12 cellular contexts compared by ENCODE assay signal in the genomic region with DNA sequence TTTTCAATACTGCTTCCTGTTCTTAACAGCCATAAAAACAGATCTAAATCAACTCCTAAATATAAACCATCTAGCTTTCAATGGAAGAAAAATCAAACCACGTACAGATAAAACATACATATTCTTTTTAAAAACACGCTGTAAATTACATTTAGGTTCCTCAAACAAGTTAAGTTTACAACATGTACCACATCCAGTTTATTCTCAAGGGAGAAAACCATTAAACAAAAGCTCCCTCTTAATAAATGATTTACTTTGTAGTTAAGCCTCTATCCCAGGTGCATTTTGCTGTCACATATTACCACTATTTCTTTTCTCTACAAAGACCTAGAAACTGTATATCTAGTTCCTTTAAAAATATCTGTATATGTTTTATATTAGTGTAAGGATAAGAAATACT. TPM values are rescaled to one million over a fixed set of nuclear protein-coding genes. Genes with fewer than 3 reads are reported as not detected.
DNase-seq lines count a peak whose midpoint lies in the region; ATAC-seq, FAIRE-seq and TF ChIP-seq lines count a peak whose summit lies in the region.
"Had no signal": no experiment of that assay in that cellular context is flagged by ENCODE, and none has a peak within 500 bp of the region (broad histone marks: within the 10 kb centered on the region; RNA-seq: fewer than 3 reads in every experiment).

No MANE protein-coding gene starts in this region.

- H3K4me3 Mint-ChIP-seq in GM23338, result no peak overlapping the region

- peak; percentile 17 for FAIRE-seq in pancreas (lab: Jason Lieb, UNC)

- intact Hi-C loops in pancreas (cut with DNase I), result no loop called here
- intact Hi-C loops in prostate gland (cut with DNase I), result no loop called here

- WGBS in pancreas, 2 donors, result 3 to 4% methylated on average over 2 of the region's 2 CpGs
- WGBS in prostate gland, result 12% methylated on average over 2 of the region's 2 CpGs

- no peak overlapping the region for H2AFZ ChIP-seq in GM23338

- H3K4me3 ChIP-seq in DOHH2 (ENCODE audit: low read length) (peak overlapping the region; percentile 91), endocrine pancreas (ENCODE audit: control insufficient read depth, insufficient read depth, low read length) (peak overlapping the region; percentile 44), pancreas (peak overlapping the region in 1 of 4 donors; percentile 6), GM23338 (no peak overlapping the region), prostate gland (no peak overlapping the region)

- no peaks in the 10 kb centered on the region for H3K9me3 ChIP-seq in DOHH2 (ENCODE audit: control insufficient read depth, insufficient read depth, low read length)
- no peaks in the 10 kb centered on the region for H3K9me3 ChIP-seq in endocrine pancreas (ENCODE audit: control insufficient read depth, low read length)
- no peaks in the 10 kb centered on the region for H3K9me3 ChIP-seq in pancreas
- no peaks in the 10 kb centered on the region for H3K9me3 ChIP-seq in prostate gland

- H3K4me1 ChIP-seq in DOHH2 (ENCODE audit: control insufficient read depth, low read length) (peaks cover 67% of the 10 kb centered on the region), endocrine pancreas (ENCODE audit: control insufficient read depth, insufficient read depth, low read length) (peaks cover 14% of the 10 kb centered on the region), pancreas (peaks cover 26 to 34% (median 32%) of the 10 kb centered on the region in 3 donors), GM23338 (ENCODE audit: insufficient read depth) (peaks cover 12% of the 10 kb centered on the region), prostate gland (replicated peaks) (no peaks in the 10 kb centered on the region)

- no peak overlapping the region for H3K27ac Mint-ChIP-seq in GM23338

- TF ChIP-seq CTCF in DOHH2 (IDR thresholded peaks at IDR 0.05; ENCODE audit: low read depth, low read length, poor library complexity, severe bottlenecking) (no peak), pancreas (IDR thresholded peaks at IDR 0.05) (no peak), GM23338 (conservative IDR thresholded peaks at IDR 0.05; ENCODE audit: low read depth in 2 of 2) (no peak), prostate gland (IDR thresholded peaks at IDR 0.05) (no peak)

- H3K9me3 Mint-ChIP-seq in GM23338, result no peaks in the 10 kb centered on the region; the same call in 2 of the 3 replicates
- H3K9me3 Mint-ChIP-seq: neural crest cell had no signal

- 0 out of 2 replicates have a peak, but pooled peaks cover 3% of the 10 kb centered on the region for H4K20me1 ChIP-seq in DOHH2 (ENCODE audit: control insufficient read depth, insufficient read depth, low read depth, low read length)
- H4K20me1 ChIP-seq in GM23338 (replicated peaks; ENCODE audit: insufficient read depth), result peaks cover 36% of the 10 kb centered on the region

- ATAC-seq in pancreas, result no peak
- ATAC-seq in GM23338, result no peak

- no peak for TF ChIP-seq POLR2A in prostate gland (IDR thresholded peaks at IDR 0.05)

- DNase-seq in NAMALWA (ENCODE audit: low spot score), result peak; percentile 16
- DNase-seq in pancreas, result no peak
- no peak for DNase-seq in GM19240 (ENCODE audit: insufficient read length, low spot score)
- DNase-seq in GM23338 (ENCODE audit: low spot score), result no peak
- no peak for DNase-seq in prostate gland (ENCODE audit: low spot score)
- DNase-seq: activated CD8-positive, alpha-beta memory T cell treated with anti-CD3 and anti-CD28 coated beads, Interleukin-2, amount 50 U/mL, for 4 hours; DMS79 treated with DMSO at 0.1 percent for 48 hours; NCI-H1436 treated with DMSO at 0.1 percent for 48 hours; T-helper 9 cell had no signal

- H3K27ac ChIP-seq in DOHH2 (ENCODE audit: low read depth, low read length), result peak overlapping the region; percentile 76
- H3K27ac ChIP-seq in pancreas, result peak overlapping the region in 1 of 4 donors; percentile 49
- H3K27ac ChIP-seq in GM23338 (ENCODE audit: low read depth), result no peak overlapping the region
- H3K27ac ChIP-seq in prostate gland, result no peak overlapping the region

- H3K27me3 Mint-ChIP-seq in GM23338 (ENCODE audit: insufficient read depth, low read depth, poor library complexity), result peaks cover 15% of the 10 kb centered on the region

- no peaks in the 10 kb centered on the region for H3K36me3 Mint-ChIP-seq in GM23338 (ENCODE audit: low read depth)

- H3K9ac ChIP-seq in endocrine pancreas (ENCODE audit: control insufficient read depth, insufficient read depth, low read length), result no peak overlapping the region

- H3K79me2 ChIP-seq in DOHH2 (ENCODE audit: control insufficient read depth, low read length) (peaks cover 81% of the 10 kb centered on the region), GM23338 (replicated peaks; ENCODE audit: insufficient read depth) (peaks cover 77% of the 10 kb centered on the region)

- H3K4me2 ChIP-seq in DOHH2 (ENCODE audit: low read length) (peak overlapping the region; percentile 85), GM23338 (no peak overlapping the region)

- H3K36me3 ChIP-seq in DOHH2 (ENCODE audit: control insufficient read depth, low read length), result peaks cover 14% of the 10 kb centered on the region
- no peaks in the 10 kb centered on the region for H3K36me3 ChIP-seq in endocrine pancreas (ENCODE audit: control insufficient read depth, insufficient read depth, low read length)
- H3K36me3 ChIP-seq in pancreas, result no peaks in the 10 kb centered on the region
- H3K36me3 ChIP-seq in GM23338 (ENCODE audit: insufficient read depth), result no peaks in the 10 kb centered on the region
- no peaks in the 10 kb centered on the region for H3K36me3 ChIP-seq in prostate gland

- no peaks in the 10 kb centered on the region for H3K9me2 ChIP-seq in DOHH2 (replicated peaks; ENCODE audit: control insufficient read depth, low read length)
- no peaks in the 10 kb centered on the region for H3K9me2 ChIP-seq in GM23338 (ENCODE audit: insufficient read depth)

- H3F3A ChIP-seq in DOHH2 (ENCODE audit: control insufficient read depth, insufficient read depth) (peaks cover 12% of the 10 kb centered on the region), GM23338 (replicated peaks; ENCODE audit: low read depth) (no peaks in the 10 kb centered on the region)

- no peaks in the 10 kb centered on the region for H3K27me3 ChIP-seq in DOHH2 (ENCODE audit: control insufficient read depth, low read length)
- no peaks in the 10 kb centered on the region for H3K27me3 ChIP-seq in endocrine pancreas (ENCODE audit: control insufficient read depth, insufficient read depth, low read length)
- no peaks in the 10 kb centered on the region for H3K27me3 ChIP-seq in pancreas
- no peaks in the 10 kb centered on the region for H3K27me3 ChIP-seq in GM23338 (ENCODE audit: insufficient read depth)
- no peaks in the 10 kb centered on the region for H3K27me3 ChIP-seq in prostate gland (replicated peaks; ENCODE audit: insufficient read depth)

- peaks cover 17% of the 10 kb centered on the region for H3K4me1 Mint-ChIP-seq in GM23338

TF ChIP-seq in GM23338, 12 proteins besides CTCF, POLR2A, EP300 and RAD21 (continues in another document):
- no peak for TF ChIP-seq CREB1 (CRISPR knock-in tag; IDR thresholded peaks at IDR 0.05; ENCODE audit: low read depth)
- TF ChIP-seq, protein P1, sequence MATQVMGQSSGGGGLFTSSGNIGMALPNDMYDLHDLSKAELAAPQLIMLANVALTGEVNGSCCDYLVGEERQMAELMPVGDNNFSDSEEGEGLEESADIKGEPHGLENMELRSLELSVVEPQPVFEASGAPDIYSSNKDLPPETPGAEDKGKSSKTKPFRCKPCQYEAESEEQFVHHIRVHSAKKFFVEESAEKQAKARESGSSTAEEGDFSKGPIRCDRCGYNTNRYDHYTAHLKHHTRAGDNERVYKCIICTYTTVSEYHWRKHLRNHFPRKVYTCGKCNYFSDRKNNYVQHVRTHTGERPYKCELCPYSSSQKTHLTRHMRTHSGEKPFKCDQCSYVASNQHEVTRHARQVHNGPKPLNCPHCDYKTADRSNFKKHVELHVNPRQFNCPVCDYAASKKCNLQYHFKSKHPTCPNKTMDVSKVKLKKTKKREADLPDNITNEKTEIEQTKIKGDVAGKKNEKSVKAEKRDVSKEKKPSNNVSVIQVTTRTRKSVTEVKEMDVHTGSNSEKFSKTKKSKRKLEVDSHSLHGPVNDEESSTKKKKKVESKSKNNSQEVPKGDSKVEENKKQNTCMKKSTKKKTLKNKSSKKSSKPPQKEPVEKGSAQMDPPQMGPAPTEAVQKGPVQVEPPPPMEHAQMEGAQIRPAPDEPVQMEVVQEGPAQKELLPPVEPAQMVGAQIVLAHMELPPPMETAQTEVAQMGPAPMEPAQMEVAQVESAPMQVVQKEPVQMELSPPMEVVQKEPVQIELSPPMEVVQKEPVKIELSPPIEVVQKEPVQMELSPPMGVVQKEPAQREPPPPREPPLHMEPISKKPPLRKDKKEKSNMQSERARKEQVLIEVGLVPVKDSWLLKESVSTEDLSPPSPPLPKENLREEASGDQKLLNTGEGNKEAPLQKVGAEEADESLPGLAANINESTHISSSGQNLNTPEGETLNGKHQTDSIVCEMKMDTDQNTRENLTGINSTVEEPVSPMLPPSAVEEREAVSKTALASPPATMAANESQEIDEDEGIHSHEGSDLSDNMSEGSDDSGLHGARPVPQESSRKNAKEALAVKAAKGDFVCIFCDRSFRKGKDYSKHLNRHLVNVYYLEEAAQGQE (IDR thresholded peaks at IDR 0.05; ENCODE audit: unreplicated experiment), result no peak

RNA-seq across cellular contexts. Expression of a gene that starts 3.1 kb away (rescaled TPM):
- total RNA-seq in pancreas (10 to 100 TPM; 25.1 to 53.8 (median 33.6) TPM), prostate gland (10 to 100 TPM; 38.4 to 57.8 TPM)
- polyA plus RNA-seq in pancreas (10 to 100 TPM; 23.9 to 28.8 TPM), GM23338 (2016; fragmentation: Nextera tagmentation; extraction: Ambion mirVana) (30.2 and 32.1 TPM in 2 replicates)
- 34.3 and 36.7 TPM in 2 replicates for total RNA-seq in GM23338 (2014; rRNA removed; shearing (Covaris generic))

RNA-seq across cellular contexts. Expression of a gene that starts 35.4 kb away (rescaled TPM):
- 1 to 10 TPM; 4.3 to 8.0 (median 6.6) TPM for total RNA-seq in pancreas
- 1 to 10 TPM; 4.1 to 4.3 TPM for polyA plus RNA-seq in pancreas
- 54.2 and 57.3 TPM in 2 replicates for total RNA-seq in GM23338 (2014; rRNA removed; shearing (Covaris generic))
- 21.2 and 24.6 TPM in 2 replicates for polyA plus RNA-seq in GM23338 (2016; fragmentation: Nextera tagmentation; extraction: Ambion mirVana)
- 10 to 100 TPM; 20.9 to 62.8 TPM for total RNA-seq in prostate gland

Comparison
In these comparisons a context has a peak if more than half of its experiments do, and no peak if none do; other contexts are left out.
1. H3K4me3 ChIP-seq: peak in DOHH2 (single experiment) and endocrine pancreas (single experiment); none in GM23338 (single experiment) and prostate gland (0 of 2).